In genomic region chr10:126104767-126105166, GRCh38 we compare ENCODE assay signal across 21 cellular contexts.
DNase-seq lines count a peak whose midpoint lies in the region; ATAC-seq and TF ChIP-seq lines count a peak whose summit lies in the region.
"Had no signal": no experiment of that assay in that cellular context is flagged by ENCODE, and none has a peak within 500 bp of the region (broad histone marks: within the 10 kb centered on the region; RNA-seq: fewer than 3 reads in every experiment).

No MANE protein-coding gene starts in this region.

- peak overlapping the region in 1 of 2 donors; percentile 39 for H3K4me3 Mint-ChIP-seq in CD14-positive monocyte
- H3K4me3 Mint-ChIP-seq in activated T-cell treated with anti-CD3 and anti-CD28 coated beads, Interleukin-2, amount 50 U/mL, for 4 hours, result no peak overlapping the region
- H3K4me3 Mint-ChIP-seq: activated naive CD8-positive, alpha-beta T cell treated with anti-CD3 and anti-CD28 coated beads, Interleukin-2, amount 50 U/mL, for 24 hours; memory B cell; natural killer cell treated with Interleukin-12 subunit alpha and Interleukin-12 subunit beta and Interleukin-15 and Interleukin-18, amount 100 ng/mL, for 72 hours; stimulated activated effector memory CD8-positive, alpha-beta T cell treated with anti-CD3 and anti-CD28 coated beads, Interleukin-12 subunit alpha, Interleukin-12 subunit beta, amount 100 ng/mL, for 72 hours had no signal

- H3K27me3 Mint-ChIP-seq in CD14-positive monocyte (ENCODE audit: low read depth in 3 of 3), result peaks cover 0 to 2% (median 1%) of the 10 kb centered on the region in 3 donors
- H3K27me3 Mint-ChIP-seq in activated T-cell treated with anti-CD3 and anti-CD28 coated beads, Interleukin-2, amount 50 U/mL, for 4 hours (ENCODE audit: low read depth), result peaks cover 7% of the 10 kb centered on the region

- no peak overlapping the region for H3K4me3 ChIP-seq in NB4 (ENCODE audit: low read depth, low read length)
- H3K4me3 ChIP-seq in Peyer's patch, result no peak overlapping the region
- H3K4me3 ChIP-seq in transverse colon, result no peak overlapping the region
- H3K4me3 ChIP-seq: cardiac muscle cell, GM23248 had no signal

- intact Hi-C loops in CD14-positive monocyte (cut with micrococcal nuclease), result no loop called here
- intact Hi-C loops in transverse colon (cut with DNase I; ENCODE audit: low total_unique reads), result no loop called here

- peaks cover 39% of the 10 kb centered on the region for H3K4me1 Mint-ChIP-seq in CD14-positive monocyte
- no peaks in the 10 kb centered on the region for H3K4me1 Mint-ChIP-seq in activated T-cell treated with anti-CD3 and anti-CD28 coated beads, Interleukin-2, amount 50 U/mL, for 4 hours (ENCODE audit: low read depth)
- H3K4me1 Mint-ChIP-seq: activated naive CD8-positive, alpha-beta T cell treated with anti-CD3 and anti-CD28 coated beads, Interleukin-2, amount 50 U/mL, for 24 hours had no signal

- no peaks in the 10 kb centered on the region for H3K4me1 ChIP-seq in Peyer's patch
- H3K4me1 ChIP-seq in transverse colon, result peaks cover 0 to 2% (median 0%) of the 10 kb centered on the region in 4 donors

- H3K9me3 ChIP-seq in Peyer's patch, result no peaks in the 10 kb centered on the region
- H3K9me3 ChIP-seq in transverse colon, result no peaks in the 10 kb centered on the region

- TF ChIP-seq POLR2A in NB4 (IDR thresholded peaks at IDR 0.05; ENCODE audit: extremely low read depth, insufficient read length) (no peak), Peyer's patch (IDR thresholded peaks at IDR 0.05) (no peak), transverse colon (IDR thresholded peaks at IDR 0.05) (no peak)

- in situ Hi-C loops in transverse colon (cut with MboI; ENCODE audit: low pct_ligation_motif_present in 1 of 4, low pct_unique_long_range_greater_than_20kb in 1 of 4, low sequenced_read_pairs in 3 of 4), result no loop called here

- no peaks in the 10 kb centered on the region for H3K9me3 Mint-ChIP-seq in CD14-positive monocyte
- H3K9me3 Mint-ChIP-seq in activated T-cell treated with anti-CD3 and anti-CD28 coated beads, Interleukin-2, amount 50 U/mL, for 4 hours, result no peaks in the 10 kb centered on the region
- H3K9me3 Mint-ChIP-seq: activated naive CD8-positive, alpha-beta T cell treated with anti-CD3 and anti-CD28 coated beads, Interleukin-2, amount 50 U/mL, for 24 hours; activated T-helper 2 cell treated with anti-CD3 and anti-CD28 coated beads, Interferon-gamma antibody, Interleukin-2, Interleukin-4, amounts not matched to agents 10 μg/mL and 5 μg/mL and 100 μg/mL, durations not matched to agents 14 hours and 24 hours and 36 hours; memory B cell; natural killer cell treated with Interleukin-12 subunit alpha and Interleukin-12 subunit beta and Interleukin-15 and Interleukin-18, amount 100 ng/mL, for 72 hours; stimulated activated effector memory CD8-positive, alpha-beta T cell treated with anti-CD3 and anti-CD28 coated beads, Interleukin-12 subunit alpha, Interleukin-12 subunit beta, amount 100 ng/mL, for 72 hours had no signal

- peak overlapping the region in 5 of 7 donors; percentile 27 to 68 (median 61) for H3K27ac Mint-ChIP-seq in CD14-positive monocyte
- H3K27ac Mint-ChIP-seq: activated naive CD8-positive, alpha-beta T cell treated with anti-CD3 and anti-CD28 coated beads, Interleukin-2, amount 50 U/mL, for 24 hours; activated T-helper 2 cell treated with anti-CD3 and anti-CD28 coated beads, Interferon-gamma antibody, Interleukin-2, Interleukin-4, amounts not matched to agents 10 μg/mL and 5 μg/mL and 100 μg/mL, durations not matched to agents 14 hours and 24 hours and 36 hours; CD8-positive, alpha-beta memory T cell; memory B cell; natural killer cell treated with Interleukin-12 subunit alpha and Interleukin-12 subunit beta and Interleukin-15 and Interleukin-18, amount 100 ng/mL, for 72 hours; stimulated activated effector memory CD8-positive, alpha-beta T cell treated with anti-CD3 and anti-CD28 coated beads, Interleukin-12 subunit alpha, Interleukin-12 subunit beta, amount 100 ng/mL, for 72 hours had no signal

- no peak for TF ChIP-seq EP300 in transverse colon (IDR thresholded peaks at IDR 0.05; ENCODE audit: low read depth)

- DNase-seq in CD14-positive monocyte (ENCODE audit: low spot score), result peak; percentile 54
- DNase-seq in NB4 (ENCODE audit: low read depth), result peak; percentile 68
- DNase-seq in globus pallidus (ENCODE audit: low spot score), result peak; percentile 8
- DNase-seq in pons (ENCODE audit: low spot score), result peak; percentile 25
- no peak for DNase-seq in activated T-cell treated with anti-CD3 and anti-CD28 coated beads, Interleukin-2, amount 50 U/mL, for 4 hours
- no peak for DNase-seq in Peyer's patch
- DNase-seq in dedifferentiated amniotic fluid mesenchymal stem cell (ENCODE audit: extremely low spot score), result no peak
- no peak for DNase-seq in transverse colon
- DNase-seq: activated naive CD8-positive, alpha-beta T cell treated with anti-CD3 and anti-CD28 coated beads, Interleukin-2, amount 50 U/mL, for 24 hours; CD8-positive, alpha-beta memory T cell; DMS79; GM23248; NCI-H2029 treated with DMSO at 0.1 percent for 48 hours; NCI-H510A treated with DMSO at 0.1 percent for 48 hours; T-helper 9 cell had no signal

- TF ChIP-seq CTCF in CD14-positive monocyte (IDR thresholded peaks at IDR 0.05), result no peak
- no peak for TF ChIP-seq CTCF in NB4 (IDR thresholded peaks at IDR 0.05; ENCODE audit: low read depth, low read length)
- no peak for TF ChIP-seq CTCF in Peyer's patch (IDR thresholded peaks at IDR 0.05)
- TF ChIP-seq CTCF in transverse colon (IDR thresholded peaks at IDR 0.05), result no peak

- H3K27me3 ChIP-seq in Peyer's patch (no peaks in the 10 kb centered on the region), transverse colon (no peaks in the 10 kb centered on the region)
- H3K27me3 ChIP-seq: cardiac muscle cell had no signal

- H3K36me3 Mint-ChIP-seq in CD14-positive monocyte, result no peaks in the 10 kb centered on the region
- H3K36me3 Mint-ChIP-seq in activated T-cell treated with anti-CD3 and anti-CD28 coated beads, Interleukin-2, amount 50 U/mL, for 4 hours (ENCODE audit: insufficient read depth), result no peaks in the 10 kb centered on the region
- H3K36me3 Mint-ChIP-seq: CD8-positive, alpha-beta memory T cell; memory B cell; natural killer cell treated with Interleukin-12 subunit alpha and Interleukin-12 subunit beta and Interleukin-15 and Interleukin-18, amount 100 ng/mL, for 72 hours had no signal

- no peak for ATAC-seq in activated T-cell treated with anti-CD3 and anti-CD28 coated beads, Interleukin-2, amount 50 U/mL, for 4 hours
- ATAC-seq: activated naive CD8-positive, alpha-beta T cell treated with anti-CD3 and anti-CD28 coated beads, Interleukin-2, amount 50 U/mL, for 24 hours; esophagus mucosa; natural killer cell treated with Interleukin-12 subunit alpha and Interleukin-12 subunit beta and Interleukin-15 and Interleukin-18, amount 100 ng/mL, for 72 hours; stimulated activated effector memory CD8-positive, alpha-beta T cell treated with anti-CD3 and anti-CD28 coated beads, Interleukin-12 subunit alpha, Interleukin-12 subunit beta, amount 100 ng/mL, for 72 hours had no signal

- WGBS in transverse colon (ENCODE audit: low coverage in 1 of 2), 2 donors, result 67 to 79% methylated on average over 3 to 8 of the region's 8 CpGs

- H3K36me3 ChIP-seq in Peyer's patch, result no peaks in the 10 kb centered on the region
- no peaks in the 10 kb centered on the region for H3K36me3 ChIP-seq in transverse colon
- H3K36me3 ChIP-seq: cardiac muscle cell had no signal

- H3K27ac ChIP-seq in Peyer's patch, result no peak overlapping the region
- no peak overlapping the region for H3K27ac ChIP-seq in transverse colon
- H3K27ac ChIP-seq: cardiac muscle cell, GM23248 had no signal

Comparison
In these comparisons a context has a peak if more than half of its experiments do, and no peak if none do; other contexts are left out.
1. DNase-seq: peak in CD14-positive monocyte (single experiment), NB4 (single experiment), globus pallidus (single experiment) and pons (single experiment); none in activated T-cell treated with anti-CD3 and anti-CD28 coated beads, Interleukin-2, amount 50 U/mL, for 4 hours (single experiment), Peyer's patch (0 of 3), dedifferentiated amniotic fluid mesenchymal stem cell (single experiment) and transverse colon (single experiment).